Comparison of ENCODE assay signal across 11 cellular contexts in genomic region chr10:79181680-79182079, GRCh38.
DNase-seq lines count a peak whose midpoint lies in the region; ATAC-seq and TF ChIP-seq lines count a peak whose summit lies in the region.
"Had no signal": no experiment of that assay in that cellular context is flagged by ENCODE, and none has a peak within 500 bp of the region (broad histone marks: within the 10 kb centered on the region; RNA-seq: fewer than 3 reads in every experiment).

No MANE protein-coding gene starts in this region.

- TF ChIP-seq CTCF in RWPE1 (conservative IDR thresholded peaks at IDR 0.05; ENCODE audit: low read depth): no peak
- TF ChIP-seq CTCF in heart left ventricle (IDR thresholded peaks at IDR 0.05): no peak
- TF ChIP-seq CTCF in spleen (IDR thresholded peaks at IDR 0.05 in 8 of 11, conservative IDR thresholded peaks at IDR 0.05 in 3 of 11): no peak

- CTCF ChIA-PET in RWPE1 (lab: Yijun Ruan, JAX): interaction anchor here (0.8 kb wide), 1 partner anchor 54 kb away, joined by 3 read pairs; no protein-coding TSS in a partner anchor

- H3K27me3 ChIP-seq in heart left ventricle (no peaks in the 10 kb centered on the region), spleen (replicated peaks in 1 of 7) (no peaks in the 10 kb centered on the region), aorta (ENCODE audit: control insufficient read depth in 1 of 2, insufficient read depth in 2 of 2, low read length in 1 of 2) (no peaks in the 10 kb centered on the region)

- H3K36me3 ChIP-seq in heart left ventricle: peaks cover 0 to 14% (median 0%) of the 10 kb centered on the region in 9 donors
- peaks cover 0 to 15% (median 0%) of the 10 kb centered on the region in 6 donors for H3K36me3 ChIP-seq in spleen
- no peaks in the 10 kb centered on the region for H3K36me3 ChIP-seq in aorta (ENCODE audit: control insufficient read depth in 1 of 2, insufficient read depth in 2 of 2, low read length in 1 of 2)

- no peak overlapping the region for H3K4me3 ChIP-seq in heart left ventricle
- no peak overlapping the region for H3K4me3 ChIP-seq in spleen
- no peak overlapping the region for H3K4me3 ChIP-seq in aorta (ENCODE audit: low read length in 2 of 2)
- H3K4me3 ChIP-seq: mucosa of descending colon had no signal

- WGBS in heart left ventricle, 4 donors: 33 to 40% (median 34%) methylated on average over 8 of the region's 8 CpGs
- WGBS in spleen, 5 donors: 43 to 57% (median 52%) methylated on average over 8 of the region's 8 CpGs
- WGBS in aorta, 2 donors: 92 to 96% methylated on average over 8 of the region's 8 CpGs

- H3K9me3 ChIP-seq in heart left ventricle (no peaks in the 10 kb centered on the region), spleen (no peaks in the 10 kb centered on the region), aorta (ENCODE audit: control insufficient read depth, low read length) (no peaks in the 10 kb centered on the region)
- H3K9me3 ChIP-seq: mucosa of descending colon had no signal

- POLR2A ChIA-PET in RWPE1 (lab: Yijun Ruan, JAX; ENCODE audit: low non-redundant PET): no interaction called here

- H3K4me1 ChIP-seq in heart left ventricle (peaks cover 57 to 100% (median 100%) of the 10 kb centered on the region in 12 donors), spleen (peaks cover 44 to 100% (median 88%) of the 10 kb centered on the region in 6 donors), aorta (ENCODE audit: control insufficient read depth in 1 of 2, insufficient read depth in 2 of 2, low read length in 2 of 2) (no peaks in the 10 kb centered on the region)

- ATAC-seq in heart left ventricle (peak; percentile 6 to 27 (median 14)), aorta (ENCODE audit: low FRiP score) (no peak), GM21423 (IDR thresholded peaks at IDR 0.05; ENCODE audit: unreplicated experiment) (no peak)
- ATAC-seq: mucosa of descending colon had no signal

- peak; percentile 60 for DNase-seq in H4 (ENCODE audit: low spot score)
- DNase-seq in RWPE1 (ENCODE audit: low spot score): no peak
- DNase-seq in heart left ventricle: no peak
- no peak for DNase-seq in spleen
- no peak for DNase-seq in aorta
- no peak for DNase-seq in NCI-H1694 (lab: John Stamatoyannopoulos, UW)
- DNase-seq in activated CD8-positive, alpha-beta memory T cell treated with anti-CD3 and anti-CD28 coated beads for 24 hours: no peak
- DNase-seq: activated CD4-positive, alpha-beta T cell treated with anti-CD3 and anti-CD28 coated beads, Interleukin-2, amount 50 U/mL, for 48 hours; Calu3; mucosa of descending colon had no signal

- H3K27ac ChIP-seq in RWPE1 (peak overlapping the region; percentile 81), heart left ventricle (peak overlapping the region in 10 of 12 donors; percentile 5 to 81 (median 68)), spleen (peak overlapping the region in 7 of 8 donors; percentile 36 to 95 (median 80)), aorta (ENCODE audit: low read depth in 1 of 2, low read length in 2 of 2) (no peak overlapping the region)

- TF ChIP-seq POLR2A in heart left ventricle (IDR thresholded peaks at IDR 0.05): no peak
- TF ChIP-seq POLR2A in spleen (IDR thresholded peaks at IDR 0.05): no peak

- intact Hi-C loops in heart left ventricle (cut with DNase I): loop anchor here in 1 of 10 donors (10.0 kb wide), 1 partner anchor 47 kb away; no protein-coding TSS in a partner anchor
- intact Hi-C loops in spleen (cut with DNase I; ENCODE audit: low total_unique reads): no loop called here
- intact Hi-C loops in aorta (cut with DNase I): no loop called here

Comparison
In these comparisons a context has a peak if more than half of its experiments do, and no peak if none do; other contexts are left out.
1. H3K27ac ChIP-seq: peak in RWPE1 (single experiment), heart left ventricle (10 of 12) and spleen (7 of 8); none in aorta (0 of 2).
2. ATAC-seq: peak in heart left ventricle (4 of 4); none in aorta (single experiment) and GM21423 (single experiment).